Comparison of ENCODE assay signal across 10 cellular contexts in the genomic region with DNA sequence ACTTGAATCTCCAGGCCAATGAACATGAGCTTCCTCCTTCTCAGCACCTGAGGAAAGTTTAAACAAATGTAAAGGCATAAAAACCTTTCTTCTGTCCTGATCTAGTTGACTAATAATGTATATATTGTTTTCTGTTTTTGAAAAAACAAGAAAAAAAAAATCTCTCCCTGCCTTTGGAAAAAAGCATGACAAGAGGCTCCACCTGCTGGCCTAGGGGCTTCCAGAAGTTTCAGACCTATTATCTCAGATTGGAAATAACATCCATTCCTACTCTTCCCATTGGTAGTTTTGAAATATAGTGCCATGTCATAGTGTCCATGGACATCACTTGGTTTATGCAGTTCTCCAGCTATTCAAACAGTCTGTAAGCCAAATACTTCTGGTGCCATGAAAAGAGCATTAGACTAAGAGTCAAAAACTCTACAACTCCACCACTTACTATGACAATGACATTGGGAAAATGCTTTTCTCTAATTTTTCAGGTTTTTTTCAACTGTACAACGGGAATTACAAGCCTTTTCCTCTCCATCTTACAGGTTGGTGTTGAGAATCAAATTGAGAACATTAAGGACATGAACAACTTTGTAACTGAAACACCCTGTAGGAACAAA.
DNase-seq lines count a peak whose midpoint lies in the region; ATAC-seq, FAIRE-seq and TF ChIP-seq lines count a peak whose summit lies in the region.
"Had no signal": no experiment of that assay in that cellular context is flagged by ENCODE, and none has a peak within 500 bp of the region (broad histone marks: within the 10 kb centered on the region; RNA-seq: fewer than 3 reads in every experiment).

No MANE protein-coding gene starts in this region.

- H3K36me3 Mint-ChIP-seq in progenitor cell of endocrine pancreas (ENCODE audit: insufficient read depth), result peaks cover 1% of the 10 kb centered on the region

- no peaks in the 10 kb centered on the region for H4K20me1 ChIP-seq in OCI-LY7 (ENCODE audit: insufficient read depth, low read length)

- no peak overlapping the region for H3K4me3 Mint-ChIP-seq in progenitor cell of endocrine pancreas (ENCODE audit: low read depth)

- intact Hi-C loops in OCI-LY7 (cut with micrococcal nuclease; ENCODE audit: unreplicated experiment), result no loop called here

- no peaks in the 10 kb centered on the region for H3K4me1 ChIP-seq in OCI-LY7 (ENCODE audit: insufficient read depth, low read length, poor library complexity, severe bottlenecking)
- no peaks in the 10 kb centered on the region for H3K4me1 ChIP-seq in small intestine (ENCODE audit: control insufficient read depth in 2 of 2, insufficient read depth in 1 of 2, low read depth in 1 of 2, low read length in 1 of 2)

- POLR2A ChIA-PET in OCI-LY7 (lab: Charles Lee), result no interaction called here

- no peak overlapping the region for H3K4me2 ChIP-seq in OCI-LY7 (ENCODE audit: low read length)

- H3K9me3 ChIP-seq in OCI-LY7 (ENCODE audit: low read length) (no peaks in the 10 kb centered on the region), small intestine (ENCODE audit: control insufficient read depth, low read depth) (no peaks in the 10 kb centered on the region)

- no peaks in the 10 kb centered on the region for H3K4me1 Mint-ChIP-seq in progenitor cell of endocrine pancreas (ENCODE audit: low read depth)

- no peak for ATAC-seq in HG02840 (IDR thresholded peaks at IDR 0.05; ENCODE audit: low FRiP score, unreplicated experiment)
- ATAC-seq: sciatic nerve had no signal

- CTCF ChIA-PET in OCI-LY7 (lab: Charles Lee; ENCODE audit: unreplicated experiment), result no interaction called here

- H3K27ac ChIP-seq in OCI-LY7 (ENCODE audit: low read depth, low read length, poor library complexity, severe bottlenecking) (no peak overlapping the region), small intestine (ENCODE audit: low read depth in 1 of 2, low read length in 1 of 2) (no peak overlapping the region)

- WGBS in small intestine, 3 donors, result 59 to 71% (median 61%) methylated on average over 1 of the region's 1 CpG

- BruUV-seq in OCI-LY7 (replicated peaks; lab: Mats Ljungman, UMichigan), result no TSS peak

- no peak overlapping the region for H3K27ac Mint-ChIP-seq in progenitor cell of endocrine pancreas

- no peak for FAIRE-seq in small intestine (lab: Jason Lieb, UNC)

- TF ChIP-seq CTCF in OCI-LY7 (conservative IDR thresholded peaks at IDR 0.05; ENCODE audit: low read length) (peak; percentile 49), fibroblast of pulmonary artery (IDR thresholded peaks at IDR 0.05; ENCODE audit: low read length, missing control alignments) (peak; percentile 67), progenitor cell of endocrine pancreas (IDR thresholded peaks at IDR 0.05; ENCODE audit: unreplicated experiment) (peak; percentile 52)

- no peaks in the 10 kb centered on the region for H3K27me3 Mint-ChIP-seq in progenitor cell of endocrine pancreas

- no peaks in the 10 kb centered on the region for H3K9me2 ChIP-seq in OCI-LY7 (ENCODE audit: insufficient read depth, low read length)

- H3K9me3 Mint-ChIP-seq in progenitor cell of endocrine pancreas (ENCODE audit: low read depth), result peaks cover 22% of the 10 kb centered on the region

- H3K36me3 ChIP-seq in OCI-LY7 (ENCODE audit: insufficient read depth, low read length), result no peaks in the 10 kb centered on the region
- H3K36me3 ChIP-seq in small intestine (ENCODE audit: control insufficient read depth in 2 of 2, insufficient read depth in 2 of 2, low read length in 2 of 2), result no peaks in the 10 kb centered on the region

- no peak overlapping the region for H2AFZ ChIP-seq in OCI-LY7 (ENCODE audit: low read length)

- no peaks in the 10 kb centered on the region for H3K27me3 ChIP-seq in small intestine (ENCODE audit: control insufficient read depth in 2 of 2, insufficient read depth in 2 of 2, low read length in 2 of 2)

- no peak overlapping the region for H3K4me3 ChIP-seq in OCI-LY7 (ENCODE audit: low read depth, low read length, poor library complexity, severe bottlenecking)
- H3K4me3 ChIP-seq in fibroblast of pulmonary artery (replicated peaks; ENCODE audit: low read depth, low read length), result no peak overlapping the region
- no peak overlapping the region for H3K4me3 ChIP-seq in small intestine (ENCODE audit: low read depth in 1 of 2, low read length in 2 of 2)

- H3K79me2 ChIP-seq in OCI-LY7 (ENCODE audit: insufficient read depth, low read depth, low read length), result no peaks in the 10 kb centered on the region

- DNase-seq in H4 (ENCODE audit: low spot score) (peak; percentile 12), OCI-LY7 (ENCODE audit: low spot score) (no peak), fibroblast of pulmonary artery (ENCODE audit: low read depth) (peak; percentile 68), progenitor cell of endocrine pancreas (ENCODE audit: low spot score, unreplicated experiment) (no peak), small intestine (no peak), 8988T (no peak)
- DNase-seq in central memory CD4-positive, alpha-beta T cell, result no peak
- DNase-seq: activated CD8-positive, alpha-beta memory T cell treated with anti-CD3 and anti-CD28 coated beads, Interleukin-2, amount 50 U/mL, for 48 hours had no signal

Comparison
In these comparisons a context has a peak if more than half of its experiments do, and no peak if none do; other contexts are left out.
1. DNase-seq: peak in H4 (single experiment) and fibroblast of pulmonary artery (single experiment); none in OCI-LY7 (single experiment), progenitor cell of endocrine pancreas (single experiment), small intestine (single experiment), 8988T (single experiment) and central memory CD4-positive, alpha-beta T cell (single experiment).
2. Peak in every context shown above with its lines, with median percentiles within 50 percentile points of each other: CTCF ChIP-seq.